In genomic region chr3:14274999-14275961, GRCh38 we compare ENCODE assay signal across 9 cellular contexts.
DNase-seq lines count a peak whose midpoint lies in the region; ATAC-seq and TF ChIP-seq lines count a peak whose summit lies in the region.
"Had no signal": no experiment of that assay in that cellular context is flagged by ENCODE, and none has a peak within 500 bp of the region (broad histone marks: within the 10 kb centered on the region; RNA-seq: fewer than 3 reads in every experiment).

No MANE protein-coding gene starts in this region.

- H3K27me3 Mint-ChIP-seq in osteocyte (ENCODE audit: unreplicated experiment): no peaks in the 10 kb centered on the region

- no peak overlapping the region for H3K27ac Mint-ChIP-seq in osteocyte (ENCODE audit: unreplicated experiment)
- H3K27ac Mint-ChIP-seq: CD4-positive, alpha-beta memory T cell had no signal

- H3K36me3 Mint-ChIP-seq in osteocyte (ENCODE audit: unreplicated experiment): no peaks in the 10 kb centered on the region
- H3K36me3 Mint-ChIP-seq: CD4-positive, alpha-beta memory T cell had no signal

- H3K36me3 ChIP-seq in MM.1S (replicated peaks; ENCODE audit: insufficient read depth, low read length): no peaks in the 10 kb centered on the region

- no peaks in the 10 kb centered on the region for H3K79me2 ChIP-seq in MM.1S (ENCODE audit: low read length)

- H3K4me2 ChIP-seq in MM.1S (ENCODE audit: low read depth, low read length): no peak overlapping the region

- DNase-seq in SIG-M5 treated with dmso at 0.1 percent for 504 hours (lab: John Stamatoyannopoulos, UW; ENCODE audit: unreplicated experiment) (peak; percentile 28), SIG-M5 (lab: John Stamatoyannopoulos, UW) (no peak), MM.1S (no peak), cardiac fibroblast (ENCODE audit: low read depth in 2 of 2) (peak; percentile 24 to 32), osteocyte (ENCODE audit: extremely low spot score, unreplicated experiment) (no peak), middle frontal gyrus (ENCODE audit: extremely low spot score, low spot score) (no peak), GDM1 (lab: John Stamatoyannopoulos, UW) (no peak)
- DNase-seq: CD4-positive, alpha-beta memory T cell had no signal

- H3K4me1 Mint-ChIP-seq in osteocyte (ENCODE audit: unreplicated experiment): peaks cover 18% of the 10 kb centered on the region
- H3K4me1 Mint-ChIP-seq: CD4-positive, alpha-beta memory T cell had no signal

- no peaks in the 10 kb centered on the region for H3K4me1 ChIP-seq in MM.1S (ENCODE audit: low read length)

- H4K20me1 ChIP-seq in MM.1S (ENCODE audit: insufficient read depth, low read length): no peaks in the 10 kb centered on the region

- H2AFZ ChIP-seq in MM.1S (ENCODE audit: low read length): no peak overlapping the region

- TF ChIP-seq CTCF in MM.1S (IDR thresholded peaks at IDR 0.05; ENCODE audit: low read length) (peak; percentile 19; the same call in 1 of the 2 replicates), cardiac fibroblast (IDR thresholded peaks at IDR 0.05; ENCODE audit: low read depth, low read length) (peak; percentile 35), osteocyte (IDR thresholded peaks at IDR 0.05) (peak; percentile 36)

- H3K4me3 ChIP-seq in MM.1S (ENCODE audit: low read length): no peak overlapping the region
- no peak overlapping the region for H3K4me3 ChIP-seq in cardiac fibroblast (replicated peaks in 1 of 2; ENCODE audit: low read depth in 2 of 2, low read length in 2 of 2)

- H3K27me3 ChIP-seq in MM.1S (replicated peaks; ENCODE audit: insufficient read depth, low read length): no peaks in the 10 kb centered on the region

- no peak for ATAC-seq in HG02970 (IDR thresholded peaks at IDR 0.05; ENCODE audit: low FRiP score, unreplicated experiment)

- H3K27ac ChIP-seq in MM.1S (ENCODE audit: low read length): no peak overlapping the region

- no peaks in the 10 kb centered on the region for H3K9me3 Mint-ChIP-seq in osteocyte (ENCODE audit: unreplicated experiment)
- H3K9me3 Mint-ChIP-seq: CD4-positive, alpha-beta memory T cell had no signal

- no peaks in the 10 kb centered on the region for H3K9me2 ChIP-seq in MM.1S (replicated peaks; ENCODE audit: insufficient read depth, low read length)

- H3F3A ChIP-seq in MM.1S (ENCODE audit: insufficient read depth, low read length): no peaks in the 10 kb centered on the region

- no peaks in the 10 kb centered on the region for H3K9me3 ChIP-seq in MM.1S (replicated peaks; ENCODE audit: insufficient read depth, low read length)

- no peak overlapping the region for H3K9ac ChIP-seq in MM.1S (ENCODE audit: low read length)

- H3K4me3 Mint-ChIP-seq in osteocyte (ENCODE audit: unreplicated experiment): no peak overlapping the region
- H3K4me3 Mint-ChIP-seq: CD4-positive, alpha-beta memory T cell had no signal

Comparison
In these comparisons a context has a peak if more than half of its experiments do, and no peak if none do; other contexts are left out.
1. DNase-seq: peak in SIG-M5 treated with dmso at 0.1 percent for 504 hours (single experiment) and cardiac fibroblast (2 of 2); none in SIG-M5 (single experiment), MM.1S (single experiment), osteocyte (single experiment), middle frontal gyrus (single experiment) and GDM1 (single experiment).
2. Peak in every context shown above with its lines, with median percentiles within 50 percentile points of each other: CTCF ChIP-seq.